ENCODE assay signal across 18 cellular contexts in genomic region chr17:4777969-4778760, GRCh38. TPM values are rescaled to one million over a fixed set of nuclear protein-coding genes. Genes with fewer than 3 reads are reported as not detected.
A peak's percentile ranks its signal among the peaks of the same experiment; 100 is the strongest.
DNase-seq lines count a peak whose midpoint lies in the region; ATAC-seq, FAIRE-seq and TF ChIP-seq lines count a peak whose summit lies in the region.
"Had no signal": no experiment of that assay in that cellular context is flagged by ENCODE, and none has a peak within 500 bp of the region (broad histone marks: within the 10 kb centered on the region; RNA-seq: fewer than 3 reads in every experiment).

No MANE protein-coding gene starts in this region.

- no peak overlapping the region for H3K4ac ChIP-seq in IMR-90 (ENCODE audit: low read depth, low read length)

- peak; percentile 66 to 67 for TF ChIP-seq EP300 in HepG2 (IDR thresholded peaks at IDR 0.05; ENCODE audit: low read depth in 2 of 2, low read length in 2 of 2)
- TF ChIP-seq EP300 in HepG2 (CRISPR knock-in tag; IDR thresholded peaks at IDR 0.05; ENCODE audit: borderline replicate concordance), result peak; percentile 84
- no peak for TF ChIP-seq EP300 in ovary (IDR thresholded peaks at IDR 0.05)

- CTCF ChIA-PET in IMR-90 (lab: Yijun Ruan, JAX), result no interaction called here
- CTCF ChIA-PET in HepG2 (lab: Yijun Ruan, JAX; ENCODE audit: low intra/inter-chr PET ratio, low total read pairs), result interaction anchor here (1.3 kb wide), 1 partner anchor 10 kb away, joined by 4 read pairs; no protein-coding TSS in a partner anchor

- peak; percentile 98 for FAIRE-seq in HepG2 (lab: Jason Lieb, UNC)
- no peak for FAIRE-seq in D721Med (lab: Jason Lieb, UNC)

- H3K9me3 ChIP-seq in IMR-90 (ENCODE audit: control insufficient read depth, insufficient read depth, low read length) (no peaks in the 10 kb centered on the region), HepG2 (ENCODE audit: low read length) (no peaks in the 10 kb centered on the region), ovary (no peaks in the 10 kb centered on the region)
- H3K9me3 ChIP-seq: BLaER1 had no signal

- no peaks in the 10 kb centered on the region for H3K4me1 Mint-ChIP-seq in activated naive CD8-positive, alpha-beta T cell treated with anti-CD3 and anti-CD28 coated beads for 36 hours

- no peaks in the 10 kb centered on the region for H3K79me1 ChIP-seq in IMR-90 (ENCODE audit: low read depth in 1 of 2, low read length in 2 of 2)

- peak overlapping the region; percentile 18; the same call in 1 of the 2 replicates for H2BK120ac ChIP-seq in IMR-90 (ENCODE audit: low read depth, low read length)

- H3K27me3 ChIP-seq in IMR-90 (ENCODE audit: control insufficient read depth, insufficient read depth, low read length), result peaks cover 42% of the 10 kb centered on the region
- H3K27me3 ChIP-seq in HepG2 (ENCODE audit: control insufficient read depth in 1 of 2, insufficient read depth in 2 of 2, low read length in 2 of 2), result no peaks in the 10 kb centered on the region
- no peaks in the 10 kb centered on the region for H3K27me3 ChIP-seq in ovary

- no peak overlapping the region for H3K14ac ChIP-seq in IMR-90 (replicated peaks; ENCODE audit: low read depth, low read length)

- H2BK20ac ChIP-seq in IMR-90 (ENCODE audit: low read depth, low read length), result no peak overlapping the region; the same call in 1 of the 2 replicates

- H3K23ac ChIP-seq in IMR-90 (ENCODE audit: low read depth, low read length), result no peak overlapping the region

- H3K4me1 ChIP-seq in IMR-90 (ENCODE audit: control insufficient read depth, insufficient read depth, low read length) (peaks cover 2% of the 10 kb centered on the region; the same call in 1 of the 2 replicates), HepG2 (ENCODE audit: insufficient read depth, low read length) (peaks cover 65% of the 10 kb centered on the region), ovary (ENCODE audit: insufficient read depth) (no peaks in the 10 kb centered on the region)

- no peaks in the 10 kb centered on the region for H3K36me3 Mint-ChIP-seq in activated naive CD8-positive, alpha-beta T cell treated with anti-CD3 and anti-CD28 coated beads for 36 hours

- peaks cover 24% of the 10 kb centered on the region for H3K27me3 Mint-ChIP-seq in activated naive CD8-positive, alpha-beta T cell treated with anti-CD3 and anti-CD28 coated beads for 36 hours

- 0 out of 2 replicates have a peak overlapping the region, but pooled peaks have one; percentile 32 for H3K4me2 ChIP-seq in IMR-90 (ENCODE audit: low read depth, low read length)
- peak overlapping the region; percentile 59 for H3K4me2 ChIP-seq in HepG2 (ENCODE audit: low read depth, low read length)
- H3K4me2 ChIP-seq: BLaER1 had no signal

- 39% methylated on average over 3 of the region's 9 CpGs; no CpG with 5 or more reads in 1 of the 2 experiments for WGBS in IMR-90 (ENCODE audit: extremely low coverage in 2 of 2, insufficient read length in 1 of 2), 2 experiments
- 17% methylated on average over 9 of the region's 9 CpGs for WGBS in HepG2 (ENCODE audit: low lambda C conversion rate)
- 54 to 63% (median 57%) methylated on average over 9 of the region's 9 CpGs for WGBS in ovary, 3 donors

- POLR2A ChIA-PET in IMR-90 (lab: Charles Lee; ENCODE audit: unreplicated experiment) (no interaction called here), HepG2 (lab: Yijun Ruan, JAX) (interaction anchor here (0.7 to 13.3 kb wide), 15 partner anchors 11 to 83 kb away, joined by 3 to 317 read pairs (median 7); partner anchors contain the start of genes ARRB2, CXCL16, GLTPD2 and MED11)

- TF ChIP-seq RAD21 in IMR-90 (IDR thresholded peaks at IDR 0.05; ENCODE audit: low read length), result no peak
- TF ChIP-seq RAD21 in HepG2 (CRISPR knock-in tag; IDR thresholded peaks at IDR 0.05), result no peak

- DNase-seq in ELF-1 (ENCODE audit: low read depth, low spot score) (peak; percentile 63), IMR-90 (peak; percentile 31), choroid plexus epithelial cell (ENCODE audit: low read depth) (peak; percentile 32), HepG2 (ENCODE audit: low spot score) (peak; percentile 83), D721Med (ENCODE audit: insufficient read length, low spot score) (no peak), ovary (no peak), head of caudate nucleus (no peak)
- DNase-seq in activated naive CD8-positive, alpha-beta T cell treated with anti-CD3 and anti-CD28 coated beads for 36 hours, result no peak
- DNase-seq: EL; Karpas-422; NCI-H2029 treated with DMSO at 0.1 percent for 48 hours; NCI-H524 treated with DMSO at 0.1 percent for 48 hours; NK-92 treated with Interleukin-12 subunit alpha and Interleukin-12 subunit beta, amount 100 ng/mL, for 24 hours; PC-3 had no signal

- no peak overlapping the region for H2BK5ac ChIP-seq in IMR-90 (ENCODE audit: low read depth, low read length, poor library complexity, severe bottlenecking)

- H4K8ac ChIP-seq in IMR-90 (ENCODE audit: low read depth in 2 of 2, low read length in 2 of 2), result 0 out of 4 replicates have a peak overlapping the region, but pooled peaks of 1 of the 2 experiments have one; percentile 26

- H3K36me3 ChIP-seq in IMR-90 (ENCODE audit: control insufficient read depth, insufficient read depth, low read length) (no peaks in the 10 kb centered on the region), HepG2 (replicated peaks in 1 of 2; ENCODE audit: control insufficient read depth in 1 of 2, insufficient read depth in 2 of 2, low read length in 2 of 2) (peaks cover 4 to 8% of the 10 kb centered on the region in 2 experiments; a peak in 3 of 5 replicates), ovary (no peaks in the 10 kb centered on the region)
- H3K36me3 ChIP-seq: BLaER1 had no signal

- no peak overlapping the region for H4K5ac ChIP-seq in IMR-90 (ENCODE audit: low read depth, low read length)

- H3K4me3 ChIP-seq in IMR-90 (ENCODE audit: insufficient read depth, low read depth, low read length) (no peak overlapping the region), choroid plexus epithelial cell (ENCODE audit: low read depth, low read length) (no peak overlapping the region), HepG2 (replicated peaks in 1 of 3; ENCODE audit: insufficient read depth in 1 of 3, low read depth in 2 of 3, low read length in 3 of 3) (0 out of 6 replicates have a peak overlapping the region, but pooled peaks of 1 of the 3 experiments have one; percentile 7), ovary (no peak overlapping the region)
- H3K4me3 ChIP-seq: BLaER1 had no signal

- in situ Hi-C loops in IMR-90 (cut with MboI; ENCODE audit: low sequenced_read_pairs), result no loop called here
- in situ Hi-C loops in HepG2 (cut with HindIII; ENCODE audit: extremely low pct_ligation_motif_present, low pct_unique_long_range_greater_than_20kb), result no loop called here

- no peak overlapping the region for H4K91ac ChIP-seq in IMR-90 (ENCODE audit: insufficient read depth, low read depth, low read length)

- peak; percentile 83 for ATAC-seq in IMR-90 (ENCODE audit: low read depth)
- ATAC-seq in HepG2, result peak; percentile 86
- ATAC-seq: HCT116, PC-3 had no signal

- no peak overlapping the region for H3K27ac ChIP-seq in IMR-90 (ENCODE audit: insufficient read depth, low read length)
- H3K27ac ChIP-seq in HepG2 (ENCODE audit: extremely low read length, insufficient read depth, low read length), result peak overlapping the region; percentile 74
- no peak overlapping the region for H3K27ac ChIP-seq in ovary
- H3K27ac ChIP-seq: BLaER1 had no signal

- peaks cover 9% of the 10 kb centered on the region for H3K79me2 ChIP-seq in HepG2 (ENCODE audit: insufficient read depth, low read length)

- no peak overlapping the region for H2AFZ ChIP-seq in IMR-90 (replicated peaks; ENCODE audit: low read length, poor library complexity)
- H2AFZ ChIP-seq in HepG2 (ENCODE audit: low read length), result no peak overlapping the region

- BruUV-seq in IMR-90 (replicated peaks; lab: Mats Ljungman, UMichigan), result no TSS peak
- BruUV-seq in HepG2 (replicated peaks; lab: Mats Ljungman, UMichigan), result no TSS peak

- H2AK5ac ChIP-seq in IMR-90 (ENCODE audit: low read depth, low read length), result peak overlapping the region; percentile 39; the same call in 1 of the 2 replicates

- H3K4me3 Mint-ChIP-seq in activated naive CD8-positive, alpha-beta T cell treated with anti-CD3 and anti-CD28 coated beads for 36 hours, result no peak overlapping the region

- H4K20me1 ChIP-seq in IMR-90 (ENCODE audit: insufficient read depth, low read length), result no peaks in the 10 kb centered on the region
- no peaks in the 10 kb centered on the region; the same call in 1 of the 2 replicates for H4K20me1 ChIP-seq in HepG2 (ENCODE audit: insufficient read depth, low read length)
- H4K20me1 ChIP-seq: BLaER1 had no signal

- H3K56ac ChIP-seq in IMR-90 (ENCODE audit: extremely low read depth, insufficient read depth, low read length), result no peak overlapping the region

- no peak overlapping the region for H2AK9ac ChIP-seq in IMR-90 (replicated peaks; ENCODE audit: low read depth, low read length, poor library complexity)

- TF ChIP-seq CTCF in IMR-90 (conservative IDR thresholded peaks at IDR 0.05; ENCODE audit: low read depth, low read length), result no peak
- no peak for TF ChIP-seq CTCF in choroid plexus epithelial cell (conservative IDR thresholded peaks at IDR 0.05; ENCODE audit: low read depth, low read length)
- no peak for TF ChIP-seq CTCF in HepG2 (CRISPR knock-in tag; IDR thresholded peaks at IDR 0.05)
- TF ChIP-seq CTCF in D721Med (IDR thresholded peaks at IDR 0.05; ENCODE audit: insufficient read depth, missing control alignments), result no peak
- TF ChIP-seq CTCF in ovary (IDR thresholded peaks at IDR 0.05), result no peak

- H2BK15ac ChIP-seq in IMR-90 (ENCODE audit: low read depth, low read length), result no peak overlapping the region

- intact Hi-C loops in IMR-90 (cut with micrococcal nuclease), result no loop called here
- intact Hi-C loops in HepG2 (cut with micrococcal nuclease; ENCODE audit: unreplicated experiment), result no loop called here
- intact Hi-C loops in ovary (cut with DNase I), result no loop called here
- intact Hi-C loops in head of caudate nucleus (cut with DNase I), result no loop called here

- no peak overlapping the region for H3K9ac ChIP-seq in IMR-90 (ENCODE audit: low read depth, low read length)
- peak overlapping the region; percentile 47 for H3K9ac ChIP-seq in HepG2 (ENCODE audit: insufficient read depth, low read depth, low read length)
- H3K9ac ChIP-seq: BLaER1 had no signal

- no peaks in the 10 kb centered on the region for H3K9me1 ChIP-seq in IMR-90 (ENCODE audit: insufficient read depth, low read length)

- H3K9me3 Mint-ChIP-seq in activated naive CD8-positive, alpha-beta T cell treated with anti-CD3 and anti-CD28 coated beads for 36 hours, result no peaks in the 10 kb centered on the region

- dilution Hi-C loops in IMR-90 (cut with HindIII; ENCODE audit: low sequenced_read_pairs, unreplicated experiment), result no loop called here

- no peak overlapping the region for H3K27ac Mint-ChIP-seq in activated naive CD8-positive, alpha-beta T cell treated with anti-CD3 and anti-CD28 coated beads for 36 hours

- TF ChIP-seq POLR2A in IMR-90 (IDR thresholded peaks at IDR 0.05; ENCODE audit: low read depth, low read length), result no peak
- no peak; a peak in 1 of 4 replicates for TF ChIP-seq POLR2A in HepG2 (IDR thresholded peaks at IDR 0.05; ENCODE audit: insufficient read depth in 1 of 2, low read depth in 2 of 2, low read length in 2 of 2)
- TF ChIP-seq POLR2A in ovary (IDR thresholded peaks at IDR 0.05), result no peak

- no peak overlapping the region for H3K18ac ChIP-seq in IMR-90 (ENCODE audit: low read depth, low read length)

RNA-seq across cellular contexts. Expression of gene TM4SF5, which starts 6.5 kb away (rescaled TPM):
- not detected in 2 replicates for total RNA-seq in IMR-90 (2012; rRNA removed)
- polyA plus RNA-seq in IMR-90 (2012; rRNA removed), result not detected in 2 replicates
- polyA plus RNA-seq in IMR-90 (2012; cell fraction: cytosol; rRNA removed), result not detected in 2 replicates
- polyA plus RNA-seq in IMR-90 (2012; cell fraction: nucleus; rRNA removed; ENCODE audit: low replicate concordance), result not detected in 2 replicates
- 15.6 and 30.1 TPM in 2 replicates for total RNA-seq in HepG2 (2016; rRNA removed; fragmentation: Illumina TruSeq; extraction: Trizol)
- total RNA-seq in HepG2 (2016; cell fraction: cytosol; rRNA removed; fragmentation: Illumina TruSeq; extraction: Trizol; ENCODE audit: low read depth), result 8.3 and 9.3 TPM in 2 replicates
- 14.2 and 28.3 TPM in 2 replicates for total RNA-seq in HepG2 (2016; cell fraction: insoluble cytoplasmic fraction; rRNA removed; fragmentation: Illumina TruSeq; extraction: Trizol)
- total RNA-seq in HepG2 (2016; cell fraction: membrane; rRNA removed; fragmentation: Illumina TruSeq; extraction: Trizol), result 6.7 and 7.5 TPM in 2 replicates
- 22.4 and 30.8 TPM in 2 replicates for total RNA-seq in HepG2 (2016; cell fraction: nucleus; rRNA removed; fragmentation: Illumina TruSeq; extraction: Trizol)
- polyA plus RNA-seq in HepG2 (2011; rRNA removed), result 126 and 152 TPM in 2 replicates
- 222 and 275 TPM in 2 replicates for polyA plus RNA-seq in HepG2 (2011; cell fraction: cytosol; rRNA removed)
- 301 and 304 TPM in 2 replicates for polyA plus RNA-seq in HepG2 (2011; cell fraction: nucleus; rRNA removed)
- polyA plus RNA-seq in HepG2 (2012), result 238 and 268 TPM in 2 replicates
- polyA plus RNA-seq in HepG2 (2016; cell fraction: cytosol; fragmentation: Illumina TruSeq; extraction: Trizol; ENCODE audit: low read depth), result 15.7 and 17.8 TPM in 2 replicates
- polyA plus RNA-seq in HepG2 (2016; cell fraction: insoluble cytoplasmic fraction; fragmentation: Illumina TruSeq; extraction: Trizol; ENCODE audit: low read depth), result 26.8 and 28.2 TPM in 2 replicates
- polyA plus RNA-seq in HepG2 (2016; cell fraction: membrane; fragmentation: Illumina TruSeq; extraction: Trizol; ENCODE audit: low read depth), result 14.0 and 14.2 TPM in 2 replicates
- polyA plus RNA-seq in HepG2 (2016; cell fraction: nucleus; fragmentation: Illumina TruSeq; extraction: Trizol; ENCODE audit: insufficient read depth, low read depth), result 81.8 and 84.4 TPM in 2 replicates
- polyA minus RNA-seq in HepG2 (2011; rRNA and poly(A)+ RNA removed; ENCODE audit: low replicate concordance), result 154 TPM in 1 of 2 replicates, not detected in the other
- 71.3 and 75.3 TPM in 2 replicates for polyA minus RNA-seq in HepG2 (2011; cell fraction: cytosol; rRNA and poly(A)+ RNA removed)
- 28.6 and 33.3 TPM in 2 replicates for polyA minus RNA-seq in HepG2 (2011; cell fraction: nucleus; rRNA and poly(A)+ RNA removed)
- total RNA-seq in ovary, result under 1 TPM in 2 of 7 donors, not detected in 5; 0.31 to 0.83 TPM
- polyA plus RNA-seq in ovary, result not detected
- total RNA-seq in activated naive CD8-positive, alpha-beta T cell treated with anti-CD3 and anti-CD28 coated beads for 36 hours, result not detected
- total RNA-seq: PC-3, SK-MEL-5 had no signal
- polyA plus RNA-seq: AG04450 had no signal

RNA-seq across cellular contexts. Expression of gene VMO1, which starts 8.0 kb away (rescaled TPM):
- total RNA-seq in IMR-90 (2012; rRNA removed), result not detected in 2 replicates
- polyA plus RNA-seq in IMR-90 (2012; rRNA removed), result 0.14 TPM in 1 of 2 replicates, not detected in the other
- 0.24 TPM in 1 of 2 replicates, not detected in the other for polyA plus RNA-seq in IMR-90 (2012; cell fraction: cytosol; rRNA removed)
- 0.25 TPM in 2 replicates for polyA plus RNA-seq in IMR-90 (2012; cell fraction: nucleus; rRNA removed; ENCODE audit: low replicate concordance)
- not detected in 2 replicates for total RNA-seq in HepG2 (2016; rRNA removed; fragmentation: Illumina TruSeq; extraction: Trizol)
- 0.71 TPM in 1 of 2 replicates, not detected in the other for total RNA-seq in HepG2 (2016; cell fraction: cytosol; rRNA removed; fragmentation: Illumina TruSeq; extraction: Trizol; ENCODE audit: low read depth)
- total RNA-seq in HepG2 (2016; cell fraction: insoluble cytoplasmic fraction; rRNA removed; fragmentation: Illumina TruSeq; extraction: Trizol), result 0.22 TPM in 1 of 2 replicates, not detected in the other
- total RNA-seq in HepG2 (2016; cell fraction: membrane; rRNA removed; fragmentation: Illumina TruSeq; extraction: Trizol), result 0.25 and 0.65 TPM in 2 replicates
- 1.2 TPM in 1 of 2 replicates, not detected in the other for total RNA-seq in HepG2 (2016; cell fraction: nucleus; rRNA removed; fragmentation: Illumina TruSeq; extraction: Trizol)
- polyA plus RNA-seq in HepG2 (2011; rRNA removed), result 0.13 TPM in 1 of 2 replicates, not detected in the other
- 0.23 TPM in 1 of 2 replicates, not detected in the other for polyA plus RNA-seq in HepG2 (2011; cell fraction: cytosol; rRNA removed)
- polyA plus RNA-seq in HepG2 (2011; cell fraction: nucleus; rRNA removed), result 0.29 and 0.38 TPM in 2 replicates
- 0.64 and 1.1 TPM in 2 replicates for polyA plus RNA-seq in HepG2 (2012)
- 0.31 and 0.49 TPM in 2 replicates for polyA plus RNA-seq in HepG2 (2016; cell fraction: cytosol; fragmentation: Illumina TruSeq; extraction: Trizol; ENCODE audit: low read depth)
- not detected in 2 replicates for polyA plus RNA-seq in HepG2 (2016; cell fraction: insoluble cytoplasmic fraction; fragmentation: Illumina TruSeq; extraction: Trizol; ENCODE audit: low read depth)
- polyA plus RNA-seq in HepG2 (2016; cell fraction: membrane; fragmentation: Illumina TruSeq; extraction: Trizol; ENCODE audit: low read depth), result 0.56 TPM in 1 of 2 replicates, not detected in the other
- 0.98 TPM in 1 of 2 replicates, not detected in the other for polyA plus RNA-seq in HepG2 (2016; cell fraction: nucleus; fragmentation: Illumina TruSeq; extraction: Trizol; ENCODE audit: insufficient read depth, low read depth)
- polyA minus RNA-seq in HepG2 (2011; rRNA and poly(A)+ RNA removed; ENCODE audit: low replicate concordance), result not detected in 2 replicates
- not detected in 2 replicates for polyA minus RNA-seq in HepG2 (2011; cell fraction: cytosol; rRNA and poly(A)+ RNA removed)
- not detected in 2 replicates for polyA minus RNA-seq in HepG2 (2011; cell fraction: nucleus; rRNA and poly(A)+ RNA removed)
- 1 to 10 TPM in 5 of 7 donors, under 1 TPM in 2; 0.69 to 3.5 (median 1.3) TPM for total RNA-seq in ovary
- polyA plus RNA-seq in ovary, result 1 to 10 TPM in 1 of 2 donors, not detected in 1; 1.1 TPM
- total RNA-seq in activated naive CD8-positive, alpha-beta T cell treated with anti-CD3 and anti-CD28 coated beads for 36 hours, result not detected
- total RNA-seq: SK-MEL-5 had no signal
- polyA plus RNA-seq: AG04450 had no signal

RNA-seq across cellular contexts. Expression of gene GLTPD2, which starts 10.6 kb away (rescaled TPM):
- total RNA-seq in IMR-90 (2012; rRNA removed) (not detected in 2 replicates), HepG2 (2016; rRNA removed; fragmentation: Illumina TruSeq; extraction: Trizol) (6.0 and 12.9 TPM in 2 replicates), ovary (not detected)
- polyA plus RNA-seq in IMR-90 (2012; rRNA removed) (not detected in 2 replicates), HepG2 (2011; rRNA removed) (7.5 and 14.9 TPM in 2 replicates), ovary (not detected)
- polyA plus RNA-seq in IMR-90 (2012; cell fraction: cytosol; rRNA removed), result not detected in 2 replicates
- not detected in 2 replicates for polyA plus RNA-seq in IMR-90 (2012; cell fraction: nucleus; rRNA removed; ENCODE audit: low replicate concordance)
- total RNA-seq in HepG2 (2016; cell fraction: cytosol; rRNA removed; fragmentation: Illumina TruSeq; extraction: Trizol; ENCODE audit: low read depth), result 5.5 and 8.4 TPM in 2 replicates
- 5.7 and 10.6 TPM in 2 replicates for total RNA-seq in HepG2 (2016; cell fraction: insoluble cytoplasmic fraction; rRNA removed; fragmentation: Illumina TruSeq; extraction: Trizol)
- 7.1 and 10.3 TPM in 2 replicates for total RNA-seq in HepG2 (2016; cell fraction: membrane; rRNA removed; fragmentation: Illumina TruSeq; extraction: Trizol)
- total RNA-seq in HepG2 (2016; cell fraction: nucleus; rRNA removed; fragmentation: Illumina TruSeq; extraction: Trizol), result 6.3 and 8.8 TPM in 2 replicates
- 14.5 and 28.0 TPM in 2 replicates for polyA plus RNA-seq in HepG2 (2011; cell fraction: cytosol; rRNA removed)
- 60.5 and 62.9 TPM in 2 replicates for polyA plus RNA-seq in HepG2 (2011; cell fraction: nucleus; rRNA removed)
- 6.0 and 8.3 TPM in 2 replicates for polyA plus RNA-seq in HepG2 (2012)
- polyA plus RNA-seq in HepG2 (2016; cell fraction: cytosol; fragmentation: Illumina TruSeq; extraction: Trizol; ENCODE audit: low read depth), result 7.8 and 10.4 TPM in 2 replicates
- 5.9 and 9.4 TPM in 2 replicates for polyA plus RNA-seq in HepG2 (2016; cell fraction: insoluble cytoplasmic fraction; fragmentation: Illumina TruSeq; extraction: Trizol; ENCODE audit: low read depth)
- 6.1 and 8.5 TPM in 2 replicates for polyA plus RNA-seq in HepG2 (2016; cell fraction: membrane; fragmentation: Illumina TruSeq; extraction: Trizol; ENCODE audit: low read depth)
- polyA plus RNA-seq in HepG2 (2016; cell fraction: nucleus; fragmentation: Illumina TruSeq; extraction: Trizol; ENCODE audit: insufficient read depth, low read depth), result 15.6 and 18.6 TPM in 2 replicates
- polyA minus RNA-seq in HepG2 (2011; rRNA and poly(A)+ RNA removed; ENCODE audit: low replicate concordance), result 7.7 TPM in 1 of 2 replicates, not detected in the other
- 12.0 and 12.4 TPM in 2 replicates for polyA minus RNA-seq in HepG2 (2011; cell fraction: cytosol; rRNA and poly(A)+ RNA removed)
- 3.1 and 3.6 TPM in 2 replicates for polyA minus RNA-seq in HepG2 (2011; cell fraction: nucleus; rRNA and poly(A)+ RNA removed)
- not detected for total RNA-seq in activated naive CD8-positive, alpha-beta T cell treated with anti-CD3 and anti-CD28 coated beads for 36 hours
- total RNA-seq: PC-3, SK-MEL-5 had no signal
- polyA plus RNA-seq: AG04450 had no signal

RNA-seq across cellular contexts. Expression of gene PSMB6, which starts 17.8 kb away (rescaled TPM):
- total RNA-seq in IMR-90 (2012; rRNA removed), result 217 and 244 TPM in 2 replicates
- 254 and 291 TPM in 2 replicates for polyA plus RNA-seq in IMR-90 (2012; rRNA removed)
- polyA plus RNA-seq in IMR-90 (2012; cell fraction: cytosol; rRNA removed), result 313 and 446 TPM in 2 replicates
- 108 and 126 TPM in 2 replicates for polyA plus RNA-seq in IMR-90 (2012; cell fraction: nucleus; rRNA removed; ENCODE audit: low replicate concordance)
- total RNA-seq in HepG2 (2016; rRNA removed; fragmentation: Illumina TruSeq; extraction: Trizol), result 264 and 335 TPM in 2 replicates
- total RNA-seq in HepG2 (2016; cell fraction: cytosol; rRNA removed; fragmentation: Illumina TruSeq; extraction: Trizol; ENCODE audit: low read depth), result 57.3 and 59.4 TPM in 2 replicates
- 269 and 361 TPM in 2 replicates for total RNA-seq in HepG2 (2016; cell fraction: insoluble cytoplasmic fraction; rRNA removed; fragmentation: Illumina TruSeq; extraction: Trizol)
- total RNA-seq in HepG2 (2016; cell fraction: membrane; rRNA removed; fragmentation: Illumina TruSeq; extraction: Trizol), result 65.0 and 66.7 TPM in 2 replicates
- 82.3 and 83.2 TPM in 2 replicates for total RNA-seq in HepG2 (2016; cell fraction: nucleus; rRNA removed; fragmentation: Illumina TruSeq; extraction: Trizol)
- 277 and 298 TPM in 2 replicates for polyA plus RNA-seq in HepG2 (2011; rRNA removed)
- 294 and 383 TPM in 2 replicates for polyA plus RNA-seq in HepG2 (2011; cell fraction: cytosol; rRNA removed)
- 65.4 and 72.8 TPM in 2 replicates for polyA plus RNA-seq in HepG2 (2011; cell fraction: nucleus; rRNA removed)
- polyA plus RNA-seq in HepG2 (2012), result 114 and 127 TPM in 2 replicates
- polyA plus RNA-seq in HepG2 (2016; cell fraction: cytosol; fragmentation: Illumina TruSeq; extraction: Trizol; ENCODE audit: low read depth), result 63.2 and 64.9 TPM in 2 replicates
- 325 and 358 TPM in 2 replicates for polyA plus RNA-seq in HepG2 (2016; cell fraction: insoluble cytoplasmic fraction; fragmentation: Illumina TruSeq; extraction: Trizol; ENCODE audit: low read depth)
- 57.2 and 57.4 TPM in 2 replicates for polyA plus RNA-seq in HepG2 (2016; cell fraction: membrane; fragmentation: Illumina TruSeq; extraction: Trizol; ENCODE audit: low read depth)
- polyA plus RNA-seq in HepG2 (2016; cell fraction: nucleus; fragmentation: Illumina TruSeq; extraction: Trizol; ENCODE audit: insufficient read depth, low read depth), result 132 and 142 TPM in 2 replicates
- 315 and 412 TPM in 2 replicates for polyA minus RNA-seq in HepG2 (2011; rRNA and poly(A)+ RNA removed; ENCODE audit: low replicate concordance)
- 66.1 and 85.4 TPM in 2 replicates for polyA minus RNA-seq in HepG2 (2011; cell fraction: cytosol; rRNA and poly(A)+ RNA removed)
- polyA minus RNA-seq in HepG2 (2011; cell fraction: nucleus; rRNA and poly(A)+ RNA removed), result 22.1 and 23.0 TPM in 2 replicates
- total RNA-seq in ovary, result 100 to 1,000 TPM in 1 of 7 donors, 10 to 100 TPM in 6; 74.6 to 123 (median 87.9) TPM
- polyA plus RNA-seq in ovary, result 100 to 1,000 TPM in 1 of 2 donors, 10 to 100 TPM in 1; 87.8 to 111 TPM
- 100 to 1,000 TPM; 146 to 154 TPM for total RNA-seq in activated naive CD8-positive, alpha-beta T cell treated with anti-CD3 and anti-CD28 coated beads for 36 hours

Comparison
In these comparisons a context has a peak if more than half of its experiments do, and no peak if none do; other contexts are left out.
1. DNase-seq: peak in ELF-1 (single experiment), IMR-90 (single experiment), choroid plexus epithelial cell (single experiment) and HepG2 (single experiment); none in D721Med (single experiment), ovary (0 of 5), activated naive CD8-positive, alpha-beta T cell treated with anti-CD3 and anti-CD28 coated beads for 36 hours (single experiment) and head of caudate nucleus (0 of 42).